27 cellular contexts compared by ENCODE assay signal in genomic region chr1:242826706-242827336, GRCh38.
"Had no signal": no experiment of that assay in that cellular context is flagged by ENCODE, and none has a peak within 500 bp of the region (broad histone marks: within the 10 kb centered on the region; RNA-seq: fewer than 3 reads in every experiment).

No MANE protein-coding gene starts in this region.

- H3K27me3 Mint-ChIP-seq: activated CD4-positive, alpha-beta T cell treated with anti-CD3 and anti-CD28 coated beads, Interleukin-2, amount 10 ng/mL, durations not matched to agents 7 days and 5 days; activated CD8-positive, alpha-beta memory T cell treated with anti-CD3 and anti-CD28 coated beads, Interleukin-2, amount 10 ng/mL, durations not matched to agents 7 days and 5 days; central memory CD8-positive, alpha-beta T cell; stimulated activated naive CD8-positive, alpha-beta T cell treated with anti-CD3 and anti-CD28 coated beads, Interleukin-15, amount 100 ng/mL, for 72 hours had no signal

- H3K4me1 Mint-ChIP-seq: activated CD4-positive, alpha-beta T cell treated with anti-CD3 and anti-CD28 coated beads, Interleukin-2, amount 10 ng/mL, durations not matched to agents 7 days and 5 days; activated CD8-positive, alpha-beta memory T cell treated with anti-CD3 and anti-CD28 coated beads, Interleukin-2, amount 10 ng/mL, durations not matched to agents 7 days and 5 days; activated naive CD4-positive, alpha-beta T cell treated with anti-CD3 and anti-CD28 coated beads, Interleukin-2, amount 50 U/mL, for 24 hours; central memory CD8-positive, alpha-beta T cell; stimulated activated naive CD8-positive, alpha-beta T cell treated with anti-CD3 and anti-CD28 coated beads, Interleukin-15, amount 100 ng/mL, for 72 hours had no signal

- H3K9me3 Mint-ChIP-seq: activated CD4-positive, alpha-beta T cell treated with anti-CD3 and anti-CD28 coated beads, Interleukin-2, amount 10 ng/mL, durations not matched to agents 7 days and 5 days; activated naive CD4-positive, alpha-beta T cell treated with anti-CD3 and anti-CD28 coated beads, Interleukin-2, amount 50 U/mL, for 24 hours; activated T-helper 1 cell treated with anti-CD3 and anti-CD28 coated beads, Interleukin-12 subunit alpha, Interleukin-12 subunit beta, Interleukin-2, Interleukin-4 antibody, amounts not matched to agents 30 ng/mL and 10 ng/mL and 1 ng/mL, durations not matched to agents 14 hours and 24 hours and 36 hours had no signal

- H3K27me3 ChIP-seq: breast epithelium, colonic mucosa, dorsolateral prefrontal cortex, suprapubic skin, tibial nerve had no signal

- DNase-seq: activated CD4-positive, alpha-beta T cell treated with anti-CD3 and anti-CD28 coated beads, Interleukin-2, amount 10 ng/mL, durations not matched to agents 7 days and 5 days; activated CD4-positive, CD25-positive, alpha-beta regulatory T cell treated with anti-CD3 and anti-CD28 coated beads, Interleukin-2, amount 50 U/mL, for 72 hours; activated CD8-positive, alpha-beta memory T cell treated with anti-CD3 and anti-CD28 coated beads, Interleukin-2, amount 10 ng/mL, durations not matched to agents 7 days and 5 days; activated CD8-positive, alpha-beta T cell treated with anti-CD3 and anti-CD28 coated beads for 36 hours; activated gamma-delta T cell; activated T-cell treated with anti-CD3 and anti-CD28 coated beads for 4 hours; aorta; colonic mucosa; head of caudate nucleus; left ventricle myocardium superior; midbrain; retina; stimulated activated CD4-positive, alpha-beta T cell treated with anti-CD3 and anti-CD28 coated beads, Interleukin-12 subunit alpha, Interleukin-12 subunit beta, amount 100 ng/mL, for 4 hours; stimulated activated CD4-positive, alpha-beta T cell treated with anti-CD3 and anti-CD28 coated beads, Interleukin-4, amount 100 ng/mL, for 4 hours; stimulated activated naive CD8-positive, alpha-beta T cell treated with anti-CD3 and anti-CD28 coated beads, Interleukin-15, amount 100 ng/mL, for 72 hours had no signal

- ATAC-seq: activated CD8-positive, alpha-beta memory T cell treated with anti-CD3 and anti-CD28 coated beads, Interleukin-2, amount 10 ng/mL, durations not matched to agents 7 days and 5 days; activated CD8-positive, alpha-beta T cell treated with anti-CD3 and anti-CD28 coated beads for 36 hours; gastroesophageal sphincter; left ventricle myocardium superior; stimulated activated naive CD8-positive, alpha-beta T cell treated with anti-CD3 and anti-CD28 coated beads, Interleukin-15, amount 100 ng/mL, for 72 hours had no signal

- FAIRE-seq: urothelium cell line had no signal

- H3K36me3 Mint-ChIP-seq: activated CD8-positive, alpha-beta memory T cell treated with anti-CD3 and anti-CD28 coated beads, Interleukin-2, amount 10 ng/mL, durations not matched to agents 7 days and 5 days; activated naive CD4-positive, alpha-beta T cell treated with anti-CD3 and anti-CD28 coated beads, Interleukin-2, amount 50 U/mL, for 24 hours; natural killer cell treated with Interleukin-12 subunit alpha and Interleukin-12 subunit beta and Interleukin-15 and Interleukin-18, amount 100 ng/mL, for 72 hours had no signal

- H3K36me3 ChIP-seq: breast epithelium, colonic mucosa, esophagus muscularis mucosa, gastroesophageal sphincter, suprapubic skin, tibial nerve had no signal

- H3K4me3 ChIP-seq: breast epithelium, colonic mucosa, dorsolateral prefrontal cortex, esophagus muscularis mucosa, gastroesophageal sphincter, suprapubic skin, tibial nerve had no signal

- H3K4me3 Mint-ChIP-seq: activated CD4-positive, alpha-beta T cell treated with anti-CD3 and anti-CD28 coated beads, Interleukin-2, amount 10 ng/mL, durations not matched to agents 7 days and 5 days; activated CD8-positive, alpha-beta memory T cell treated with anti-CD3 and anti-CD28 coated beads, Interleukin-2, amount 10 ng/mL, durations not matched to agents 7 days and 5 days; activated CD8-positive, alpha-beta T cell treated with anti-CD3 and anti-CD28 coated beads for 36 hours; activated naive CD4-positive, alpha-beta T cell treated with anti-CD3 and anti-CD28 coated beads, Interleukin-2, amount 50 U/mL, for 24 hours; activated T-helper 1 cell treated with anti-CD3 and anti-CD28 coated beads, Interleukin-12 subunit alpha, Interleukin-12 subunit beta, Interleukin-2, Interleukin-4 antibody, amounts not matched to agents 30 ng/mL and 10 ng/mL and 1 ng/mL, durations not matched to agents 14 hours and 24 hours and 36 hours; central memory CD8-positive, alpha-beta T cell; natural killer cell treated with Interleukin-12 subunit alpha and Interleukin-12 subunit beta and Interleukin-15 and Interleukin-18, amount 100 ng/mL, for 72 hours; stimulated activated naive CD8-positive, alpha-beta T cell treated with anti-CD3 and anti-CD28 coated beads, Interleukin-15, amount 100 ng/mL, for 72 hours had no signal

- H3K4me1 ChIP-seq: breast epithelium, colonic mucosa, gastroesophageal sphincter, suprapubic skin, tibial nerve had no signal

- H3K27ac Mint-ChIP-seq: activated CD4-positive, alpha-beta T cell treated with anti-CD3 and anti-CD28 coated beads, Interleukin-2, amount 10 ng/mL, durations not matched to agents 7 days and 5 days; activated CD8-positive, alpha-beta memory T cell treated with anti-CD3 and anti-CD28 coated beads, Interleukin-2, amount 10 ng/mL, durations not matched to agents 7 days and 5 days; activated CD8-positive, alpha-beta T cell treated with anti-CD3 and anti-CD28 coated beads for 36 hours; activated naive CD4-positive, alpha-beta T cell treated with anti-CD3 and anti-CD28 coated beads, Interleukin-2, amount 50 U/mL, for 24 hours; activated T-helper 1 cell treated with anti-CD3 and anti-CD28 coated beads, Interleukin-12 subunit alpha, Interleukin-12 subunit beta, Interleukin-2, Interleukin-4 antibody, amounts not matched to agents 30 ng/mL and 10 ng/mL and 1 ng/mL, durations not matched to agents 14 hours and 24 hours and 36 hours; natural killer cell treated with Interleukin-12 subunit alpha and Interleukin-12 subunit beta and Interleukin-15 and Interleukin-18, amount 100 ng/mL, for 72 hours; progenitor cell of endocrine pancreas had no signal

- H3K9me3 ChIP-seq: breast epithelium, colonic mucosa, esophagus muscularis mucosa, gastroesophageal sphincter, suprapubic skin, tibial nerve had no signal
